In genomic region chr1:9315411-9316079, GRCh38 we compare ENCODE assay signal across 9 cellular contexts. TPM values are rescaled to one million over a fixed set of nuclear protein-coding genes. Genes with fewer than 3 reads are reported as not detected.
DNase-seq lines count a peak whose midpoint lies in the region; ATAC-seq and TF ChIP-seq lines count a peak whose summit lies in the region.
"Had no signal": no experiment of that assay in that cellular context is flagged by ENCODE, and none has a peak within 500 bp of the region (broad histone marks: within the 10 kb centered on the region; RNA-seq: fewer than 3 reads in every experiment).

No MANE protein-coding gene starts in this region.

- DNase-seq in AG20443 (ENCODE audit: low spot score) (peak; percentile 69), MG63 (peak; percentile 52), brain pericyte (ENCODE audit: low read depth, low spot score) (peak; percentile 85), psoas muscle (no peak), DMS114 treated with DMSO at 0.1 percent for 48 hours (lab: John Stamatoyannopoulos, UW; ENCODE audit: unreplicated experiment) (no peak), Kasumi-1 (lab: John Stamatoyannopoulos, UW) (no peak)

- H3K9me3 ChIP-seq in MG63 (no peaks in the 10 kb centered on the region), psoas muscle (no peaks in the 10 kb centered on the region)
- H3K9me3 ChIP-seq: tibial nerve had no signal

- H3K27me3 ChIP-seq in MG63, result no peaks in the 10 kb centered on the region
- no peaks in the 10 kb centered on the region for H3K27me3 ChIP-seq in psoas muscle (ENCODE audit: insufficient read depth in 3 of 3, low read length in 2 of 3)
- H3K27me3 ChIP-seq: tibial nerve had no signal

- 65 to 78% (median 67%) methylated on average over 20 of the region's 20 CpGs for WGBS in psoas muscle, 3 donors

- intact Hi-C loops in psoas muscle (cut with DNase I), result loop anchor here in 1 of 2 donors (5.0 kb wide), 1 partner anchor 42 kb away; no protein-coding TSS in a partner anchor

- peaks cover 16% of the 10 kb centered on the region for H3K4me1 ChIP-seq in psoas muscle

- H3K4me3 ChIP-seq in MG63, result no peak overlapping the region
- H3K4me3 ChIP-seq in psoas muscle, result no peak overlapping the region
- H3K4me3 ChIP-seq: tibial nerve had no signal

- no peak overlapping the region for H3K27ac ChIP-seq in psoas muscle

- no peak for TF ChIP-seq CTCF in psoas muscle (IDR thresholded peaks at IDR 0.05)

- no peaks in the 10 kb centered on the region; the same call in 1 of the 2 replicates for H3K36me3 ChIP-seq in MG63
- no peaks in the 10 kb centered on the region for H3K36me3 ChIP-seq in psoas muscle (ENCODE audit: insufficient read depth in 1 of 2, low read depth in 1 of 2)
- H3K36me3 ChIP-seq: tibial nerve had no signal

- ATAC-seq in psoas muscle (peak in 3 of 4 donors; percentile 12 to 18 (median 16)), HG03108 (IDR thresholded peaks at IDR 0.05; ENCODE audit: unreplicated experiment) (no peak), GM18861 (IDR thresholded peaks at IDR 0.05; ENCODE audit: unreplicated experiment) (no peak)

RNA-seq across cellular contexts. Expression of gene SPSB1, which starts 22.9 kb away (rescaled TPM):
- total RNA-seq in MG63 (2014; rRNA removed; shearing (Covaris generic); ENCODE audit: low replicate concordance), result 6.4 and 11.4 TPM in 2 replicates
- total RNA-seq in psoas muscle, result 10 to 100 TPM; 12.0 to 60.7 (median 42.1) TPM
- 10 to 100 TPM; 22.9 to 46.2 (median 28.6) TPM for polyA plus RNA-seq in psoas muscle

Comparison
In these comparisons a context has a peak if more than half of its experiments do, and no peak if none do; other contexts are left out.
1. DNase-seq: peak in AG20443 (single experiment), MG63 (single experiment) and brain pericyte (single experiment); none in psoas muscle (0 of 2), DMS114 treated with DMSO at 0.1 percent for 48 hours (single experiment) and Kasumi-1 (0 of 2).
2. ATAC-seq: peak in psoas muscle (3 of 4); none in HG03108 (single experiment) and GM18861 (single experiment).